Comparison of ENCODE assay signal across 18 cellular contexts in the genomic region with DNA sequence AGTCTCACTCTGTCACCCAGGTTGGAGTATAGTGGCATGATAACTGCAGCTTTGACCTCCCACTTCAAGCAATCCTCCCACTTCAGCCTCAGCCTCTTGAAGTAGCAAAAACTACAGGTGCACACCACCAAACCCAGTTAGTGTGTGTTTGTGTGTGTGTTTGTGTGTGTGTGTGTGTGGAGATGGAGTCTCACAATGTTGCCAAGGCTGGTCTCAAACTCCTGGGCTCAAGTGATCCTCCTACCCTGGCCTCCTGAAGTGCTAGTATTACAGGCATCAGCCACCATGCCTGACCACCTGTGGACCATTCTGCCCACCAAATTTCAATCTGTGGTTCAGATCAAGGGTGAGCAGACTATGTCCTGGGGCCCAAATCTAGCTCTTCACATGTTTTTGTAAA. TPM values are rescaled to one million over a fixed set of nuclear protein-coding genes. Genes with fewer than 3 reads are reported as not detected.
DNase-seq lines count a peak whose midpoint lies in the region; ATAC-seq and TF ChIP-seq lines count a peak whose summit lies in the region.
"Had no signal": no experiment of that assay in that cellular context is flagged by ENCODE, and none has a peak within 500 bp of the region (broad histone marks: within the 10 kb centered on the region; RNA-seq: fewer than 3 reads in every experiment).

No MANE protein-coding gene starts in this region.

- no peaks in the 10 kb centered on the region for H3K9me3 ChIP-seq in CD8-positive, alpha-beta memory T cell (ENCODE audit: low read length)
- H3K9me3 ChIP-seq in gastrocnemius medialis (no peaks in the 10 kb centered on the region), spleen (no peaks in the 10 kb centered on the region)

- peaks cover 10% of the 10 kb centered on the region for H3K4me1 ChIP-seq in CD8-positive, alpha-beta memory T cell (ENCODE audit: insufficient read depth, low read length)
- H3K4me1 ChIP-seq in gastrocnemius medialis (peaks cover 63 to 65% of the 10 kb centered on the region in 2 donors), spleen (peaks cover 0 to 85% (median 38%) of the 10 kb centered on the region in 6 donors)

- H3K4me3 ChIP-seq in CD8-positive, alpha-beta memory T cell (ENCODE audit: low read length): no peak overlapping the region
- no peak overlapping the region for H3K4me3 ChIP-seq in gastrocnemius medialis
- no peak overlapping the region for H3K4me3 ChIP-seq in spleen
- H3K4me3 ChIP-seq: GM23338 had no signal

- H3K9me3 Mint-ChIP-seq in activated naive CD4-positive, alpha-beta T cell treated with anti-CD3 and anti-CD28 coated beads, Interleukin-2, amount 10 ng/mL, durations not matched to agents 7 days and 5 days: no peaks in the 10 kb centered on the region
- H3K9me3 Mint-ChIP-seq in CD8-positive, alpha-beta memory T cell: no peaks in the 10 kb centered on the region
- H3K9me3 Mint-ChIP-seq in activated naive CD8-positive, alpha-beta T cell treated with anti-CD3 and anti-CD28 coated beads, Interleukin-2, amount 50 U/mL, for 24 hours: no peaks in the 10 kb centered on the region
- H3K9me3 Mint-ChIP-seq: GM23338 had no signal

- CTCF ChIA-PET in activated naive CD4-positive, alpha-beta T cell treated with anti-CD3 and anti-CD28 coated beads, Interleukin-2, amount 10 ng/mL, durations not matched to agents 7 days and 5 days (lab: Charles Lee): no interaction called here
- CTCF ChIA-PET in CD8-positive, alpha-beta memory T cell (lab: Charles Lee): no interaction called here

- no peak for ATAC-seq in activated naive CD8-positive, alpha-beta T cell treated with anti-CD3 and anti-CD28 coated beads, Interleukin-2, amount 50 U/mL, for 24 hours
- ATAC-seq in gastrocnemius medialis: no peak
- ATAC-seq in GM21576 (IDR thresholded peaks at IDR 0.05; ENCODE audit: unreplicated experiment): no peak
- ATAC-seq in GM19463 (IDR thresholded peaks at IDR 0.05; ENCODE audit: unreplicated experiment): no peak
- ATAC-seq: GM23338, HCT116 had no signal

- intact Hi-C loops in gastrocnemius medialis (cut with DNase I; ENCODE audit: low total_unique reads): loop anchor here (10.0 kb wide), 1 partner anchor 254 kb away; a partner anchor contains a TSS
- intact Hi-C loops in spleen (cut with DNase I; ENCODE audit: low total_unique reads): no loop called here

- POLR2A ChIA-PET in CD8-positive, alpha-beta memory T cell (lab: Charles Lee): no interaction called here

- H3K27me3 Mint-ChIP-seq in activated naive CD4-positive, alpha-beta T cell treated with anti-CD3 and anti-CD28 coated beads, Interleukin-2, amount 10 ng/mL, durations not matched to agents 7 days and 5 days: no peaks in the 10 kb centered on the region
- no peaks in the 10 kb centered on the region for H3K27me3 Mint-ChIP-seq in CD8-positive, alpha-beta memory T cell
- H3K27me3 Mint-ChIP-seq in activated naive CD8-positive, alpha-beta T cell treated with anti-CD3 and anti-CD28 coated beads, Interleukin-2, amount 50 U/mL, for 24 hours: no peaks in the 10 kb centered on the region

- no peak overlapping the region for H3K27ac ChIP-seq in CD8-positive, alpha-beta memory T cell (ENCODE audit: low read depth, low read length)
- peak overlapping the region; percentile 77 to 94 (median 82) for H3K27ac ChIP-seq in gastrocnemius medialis
- no peak overlapping the region for H3K27ac ChIP-seq in spleen

- TF ChIP-seq POLR2A in gastrocnemius medialis (IDR thresholded peaks at IDR 0.05) (no peak), spleen (IDR thresholded peaks at IDR 0.05) (no peak)

- no peaks in the 10 kb centered on the region for H3K27me3 ChIP-seq in CD8-positive, alpha-beta memory T cell (ENCODE audit: insufficient read depth, low read length, poor library complexity, severe bottlenecking)
- H3K27me3 ChIP-seq in gastrocnemius medialis (no peaks in the 10 kb centered on the region), spleen (replicated peaks in 1 of 7) (no peaks in the 10 kb centered on the region)

- in situ Hi-C loops in gastrocnemius medialis (cut with MboI; ENCODE audit: low sequenced_read_pairs in 4 of 4): no loop called here

- TF ChIP-seq CTCF in gastrocnemius medialis (IDR thresholded peaks at IDR 0.05 in 4 of 5, conservative IDR thresholded peaks at IDR 0.05 in 1 of 5) (no peak), spleen (IDR thresholded peaks at IDR 0.05 in 8 of 11, conservative IDR thresholded peaks at IDR 0.05 in 3 of 11) (no peak)

- H3K36me3 Mint-ChIP-seq in activated naive CD4-positive, alpha-beta T cell treated with anti-CD3 and anti-CD28 coated beads, Interleukin-2, amount 10 ng/mL, durations not matched to agents 7 days and 5 days: peaks cover 59% of the 10 kb centered on the region
- peaks cover 0 to 72% (median 12%) of the 10 kb centered on the region in 3 donors for H3K36me3 Mint-ChIP-seq in CD8-positive, alpha-beta memory T cell
- peaks cover 31% of the 10 kb centered on the region for H3K36me3 Mint-ChIP-seq in activated naive CD8-positive, alpha-beta T cell treated with anti-CD3 and anti-CD28 coated beads, Interleukin-2, amount 50 U/mL, for 24 hours (ENCODE audit: low read depth)

- no peak for DNase-seq in activated naive CD4-positive, alpha-beta T cell treated with anti-CD3 and anti-CD28 coated beads, Interleukin-2, amount 10 ng/mL, durations not matched to agents 7 days and 5 days
- DNase-seq in activated naive CD4-positive, alpha-beta T cell (lab: John Stamatoyannopoulos, UW): no peak
- no peak for DNase-seq in CD8-positive, alpha-beta memory T cell
- DNase-seq in activated naive CD8-positive, alpha-beta T cell treated with anti-CD3 and anti-CD28 coated beads, Interleukin-2, amount 50 U/mL, for 24 hours: no peak
- DNase-seq in gastrocnemius medialis (no peak), spleen (no peak)
- DNase-seq: ACHN, AML-193, DND-41, NCI-H1105 treated with DMSO at 0.1 percent for 48 hours, NCI-H1694 treated with DMSO at 0.1 percent for 48 hours, NCI-H446, NCI-H69, SHP77 treated with DMSO at 0.1 percent for 48 hours had no signal

- peaks cover 22% of the 10 kb centered on the region for H3K36me3 ChIP-seq in CD8-positive, alpha-beta memory T cell (ENCODE audit: insufficient read depth, low read length)
- peaks cover 0 to 36% of the 10 kb centered on the region in 2 donors for H3K36me3 ChIP-seq in gastrocnemius medialis
- H3K36me3 ChIP-seq in spleen: peaks cover 3 to 90% (median 38%) of the 10 kb centered on the region in 6 donors

- H3K4me1 Mint-ChIP-seq in activated naive CD4-positive, alpha-beta T cell treated with anti-CD3 and anti-CD28 coated beads, Interleukin-2, amount 10 ng/mL, durations not matched to agents 7 days and 5 days: peaks cover 43% of the 10 kb centered on the region
- H3K4me1 Mint-ChIP-seq in CD8-positive, alpha-beta memory T cell: peaks cover 48 to 85% (median 63%) of the 10 kb centered on the region in 3 donors
- peaks cover 38% of the 10 kb centered on the region for H3K4me1 Mint-ChIP-seq in activated naive CD8-positive, alpha-beta T cell treated with anti-CD3 and anti-CD28 coated beads, Interleukin-2, amount 50 U/mL, for 24 hours
- H3K4me1 Mint-ChIP-seq: GM23338 had no signal

- no peak overlapping the region for H3K4me3 Mint-ChIP-seq in activated naive CD4-positive, alpha-beta T cell treated with anti-CD3 and anti-CD28 coated beads, Interleukin-2, amount 10 ng/mL, durations not matched to agents 7 days and 5 days
- H3K4me3 Mint-ChIP-seq in CD8-positive, alpha-beta memory T cell: no peak overlapping the region
- H3K4me3 Mint-ChIP-seq in activated naive CD8-positive, alpha-beta T cell treated with anti-CD3 and anti-CD28 coated beads, Interleukin-2, amount 50 U/mL, for 24 hours: no peak overlapping the region
- H3K4me3 Mint-ChIP-seq: GM23338 had no signal

- peak overlapping the region; percentile 26 for H3K27ac Mint-ChIP-seq in activated naive CD4-positive, alpha-beta T cell treated with anti-CD3 and anti-CD28 coated beads, Interleukin-2, amount 10 ng/mL, durations not matched to agents 7 days and 5 days
- peak overlapping the region in 5 of 8 donors; percentile 27 to 68 (median 40) for H3K27ac Mint-ChIP-seq in CD8-positive, alpha-beta memory T cell
- peak overlapping the region; percentile 42 for H3K27ac Mint-ChIP-seq in activated naive CD8-positive, alpha-beta T cell treated with anti-CD3 and anti-CD28 coated beads, Interleukin-2, amount 50 U/mL, for 24 hours
- H3K27ac Mint-ChIP-seq: GM23338 had no signal

RNA-seq across cellular contexts. Expression of a gene that starts 8.8 kb away (rescaled TPM):
- total RNA-seq in CD8-positive, alpha-beta memory T cell: 10 to 100 TPM; 26.7 to 27.0 TPM
- polyA plus RNA-seq in CD8-positive, alpha-beta memory T cell: 14.6 TPM
- total RNA-seq in gastrocnemius medialis: 10 to 100 TPM; 38.8 to 58.7 (median 49.3) TPM
- 10 to 100 TPM; 17.0 to 22.6 (median 18.5) TPM for total RNA-seq in spleen
- 10 to 100 TPM in 1 of 3 donors, 1 to 10 TPM in 2; 8.4 to 11.1 (median 9.0) TPM for polyA plus RNA-seq in spleen

RNA-seq across cellular contexts. Expression of a gene that starts 8.8 kb away (rescaled TPM):
- 1 to 10 TPM; 6.0 to 6.8 TPM for total RNA-seq in CD8-positive, alpha-beta memory T cell
- polyA plus RNA-seq in CD8-positive, alpha-beta memory T cell: 7.5 TPM
- total RNA-seq in gastrocnemius medialis (10 to 100 TPM; 14.6 to 17.1 (median 15.5) TPM), spleen (1 to 10 TPM; 5.9 to 8.1 (median 7.3) TPM)
- polyA plus RNA-seq in spleen: 1 to 10 TPM; 2.4 to 4.0 (median 2.9) TPM

RNA-seq across cellular contexts. Expression of a gene that starts 22.4 kb away (rescaled TPM):
- 1 to 10 TPM in 1 of 2 experiments, under 1 TPM in 1; 0.97 to 1.0 TPM for total RNA-seq in CD8-positive, alpha-beta memory T cell
- polyA plus RNA-seq in CD8-positive, alpha-beta memory T cell: 0.35 TPM
- 10 to 100 TPM; 15.3 to 33.4 (median 18.9) TPM for total RNA-seq in gastrocnemius medialis
- total RNA-seq in spleen: 1 to 10 TPM; 1.4 to 5.5 (median 2.3) TPM
- 1 to 10 TPM in 1 of 3 donors, under 1 TPM in 2; 0.64 to 1.6 (median 0.96) TPM for polyA plus RNA-seq in spleen

RNA-seq across cellular contexts. Expression of a gene that starts 53.6 kb away (rescaled TPM):
- 10 to 100 TPM; 75.3 to 77.9 TPM for total RNA-seq in CD8-positive, alpha-beta memory T cell
- 58.1 TPM for polyA plus RNA-seq in CD8-positive, alpha-beta memory T cell
- total RNA-seq in gastrocnemius medialis: 10 to 100 TPM; 55.2 to 75.7 (median 64.7) TPM
- 10 to 100 TPM; 38.2 to 53.7 (median 48.2) TPM for total RNA-seq in spleen
- 10 to 100 TPM; 25.6 to 37.3 (median 28.1) TPM for polyA plus RNA-seq in spleen

RNA-seq across cellular contexts. Expression of a gene that starts 58.4 kb away (rescaled TPM):
- total RNA-seq in CD8-positive, alpha-beta memory T cell: 10 to 100 TPM; 90.4 to 98.2 TPM
- 60.8 TPM for polyA plus RNA-seq in CD8-positive, alpha-beta memory T cell
- total RNA-seq in gastrocnemius medialis (10 to 100 TPM; 27.2 to 59.5 (median 34.0) TPM), spleen (10 to 100 TPM; 26.1 to 54.8 (median 38.1) TPM)
- 100 to 1,000 TPM; 111 to 173 (median 165) TPM for polyA plus RNA-seq in spleen

Comparison
In these comparisons a context has a peak if more than half of its experiments do, and no peak if none do; other contexts are left out.
1. H3K27ac ChIP-seq: peak in gastrocnemius medialis (4 of 4); none in CD8-positive, alpha-beta memory T cell (single experiment) and spleen (0 of 8).
2. Peak in every context shown above with its lines, with median percentiles within 50 percentile points of each other: H3K27ac Mint-ChIP-seq.